9 cellular contexts compared by ENCODE assay signal in the genomic region with DNA sequence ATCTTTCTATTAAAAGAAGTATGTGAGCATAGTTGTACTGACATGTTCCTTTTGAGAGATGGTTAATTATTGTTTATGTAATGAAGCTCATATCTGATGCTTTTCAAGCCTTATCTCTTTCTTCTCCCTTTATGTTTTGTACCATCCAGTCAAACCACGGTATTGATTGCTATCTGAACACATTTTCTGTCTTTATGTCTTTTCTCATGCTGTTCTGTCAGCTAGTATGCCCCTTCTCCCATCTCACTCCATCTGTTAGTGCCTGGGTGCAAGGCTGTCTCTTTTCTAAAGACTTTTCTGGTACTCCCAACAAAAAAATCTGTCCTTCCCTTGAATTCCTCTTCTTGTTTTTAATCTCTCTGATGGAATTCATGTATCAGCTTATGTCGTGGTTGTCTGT.
"Had no signal": no experiment of that assay in that cellular context is flagged by ENCODE, and none has a peak within 500 bp of the region (broad histone marks: within the 10 kb centered on the region; RNA-seq: fewer than 3 reads in every experiment).

No MANE protein-coding gene starts in this region.

- H3K36me3 Mint-ChIP-seq: IgD-negative memory B cell had no signal

- H3K9me3 ChIP-seq: HAP-1 had no signal

- H3K4me3 Mint-ChIP-seq: HFFc6, IgD-negative memory B cell had no signal

- H3K27me3 Mint-ChIP-seq: IgD-negative memory B cell had no signal

- DNase-seq: GOT3, H7, HFFc6, KBM-7 had no signal

- H3K27ac ChIP-seq: HL-60 had no signal

- H3K4me1 Mint-ChIP-seq: IgD-negative memory B cell had no signal

- H3K4me3 ChIP-seq: HAP-1 had no signal

- H3K4me1 ChIP-seq: HAP-1 had no signal

- H3K36me3 ChIP-seq: HAP-1 had no signal

- H3K27ac Mint-ChIP-seq: HFFc6, IgD-negative memory B cell had no signal

- ATAC-seq: HCT116, HepG2 had no signal
